Comparison of ENCODE assay signal across 11 cellular contexts in the genomic region with DNA sequence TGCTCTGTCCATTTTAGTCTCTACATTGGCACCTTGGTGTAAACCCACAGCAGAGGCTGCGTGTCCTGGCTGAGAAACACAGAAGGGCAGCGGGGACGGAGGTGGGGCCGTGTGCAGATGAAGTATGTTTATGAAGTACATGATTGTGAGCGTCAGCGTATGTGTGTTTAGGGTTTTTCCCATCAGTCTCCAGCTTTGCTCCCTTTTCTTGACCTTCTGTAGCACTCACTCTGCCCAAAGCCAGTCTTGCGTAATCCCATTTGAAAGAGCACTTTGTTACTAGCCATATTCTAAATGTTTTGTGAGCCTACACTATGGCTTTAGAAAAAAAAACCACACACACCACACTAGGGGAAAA.
DNase-seq lines count a peak whose midpoint lies in the region; FAIRE-seq and TF ChIP-seq lines count a peak whose summit lies in the region.
"Had no signal": no experiment of that assay in that cellular context is flagged by ENCODE, and none has a peak within 500 bp of the region (broad histone marks: within the 10 kb centered on the region; RNA-seq: fewer than 3 reads in every experiment).

No MANE protein-coding gene starts in this region.

- no peaks in the 10 kb centered on the region for H3K9me3 ChIP-seq in astrocyte (ENCODE audit: insufficient read depth, low read depth, low read length)
- peaks cover 0 to 4% (median 0%) of the 10 kb centered on the region in 4 donors for H3K9me3 ChIP-seq in stomach
- no peaks in the 10 kb centered on the region for H3K9me3 ChIP-seq in effector memory CD4-positive, alpha-beta T cell (ENCODE audit: control insufficient read depth, low read length)
- H3K9me3 ChIP-seq in CD4-positive, alpha-beta memory T cell (ENCODE audit: control insufficient read depth in 1 of 2, low read length in 2 of 2) = peaks cover 0 to 3% of the 10 kb centered on the region in 2 donors
- H3K9me3 ChIP-seq: tibial artery had no signal

- POLR2A ChIA-PET in CD4-positive, alpha-beta memory T cell (lab: Charles Lee; ENCODE audit: partially characterized antibody) = no interaction called here

- H3K9me3 Mint-ChIP-seq in astrocyte (ENCODE audit: unreplicated experiment) = peaks cover 8% of the 10 kb centered on the region
- H3K9me3 Mint-ChIP-seq in CD4-positive, alpha-beta memory T cell = peaks cover 3 to 38% (median 21%) of the 10 kb centered on the region in 8 donors

- peak overlapping the region; percentile 41 for H2AFZ ChIP-seq in astrocyte (ENCODE audit: low read depth, low read length)

- peaks cover 5% of the 10 kb centered on the region for H3K27me3 ChIP-seq in astrocyte (ENCODE audit: insufficient read depth, low read length)
- peaks cover 0 to 36% (median 15%) of the 10 kb centered on the region in 3 donors for H3K27me3 ChIP-seq in stomach
- H3K27me3 ChIP-seq in effector memory CD4-positive, alpha-beta T cell (replicated peaks; ENCODE audit: control insufficient read depth, insufficient read depth, low read length, poor library complexity, severe bottlenecking) = no peaks in the 10 kb centered on the region
- H3K27me3 ChIP-seq in CD4-positive, alpha-beta memory T cell (ENCODE audit: insufficient read depth, low read length) = no peaks in the 10 kb centered on the region

- H3K4me3 Mint-ChIP-seq in astrocyte (ENCODE audit: unreplicated experiment) = peak overlapping the region; percentile 88
- H3K4me3 Mint-ChIP-seq in CD4-positive, alpha-beta memory T cell = no peak overlapping the region
- H3K4me3 Mint-ChIP-seq: activated B cell treated with CpG ODN at 0.5 μM for 24 hours; activated naive CD8-positive, alpha-beta T cell treated with anti-CD3 and anti-CD28 coated beads for 36 hours had no signal

- CTCF ChIA-PET in CD4-positive, alpha-beta memory T cell (lab: Charles Lee; ENCODE audit: partially characterized antibody) = interaction anchor here (0.7 kb wide), 1 partner anchor 351 kb away, joined by 3 read pairs; no protein-coding TSS in a partner anchor

- no peak for TF ChIP-seq EP300 in stomach (IDR thresholded peaks at IDR 0.05)

- TF ChIP-seq CTCF in astrocyte (IDR thresholded peaks at IDR 0.05; ENCODE audit: insufficient read depth, low read depth, low read length) (no peak), stomach (IDR thresholded peaks at IDR 0.05) (no peak)

- no peaks in the 10 kb centered on the region for H3K36me3 ChIP-seq in astrocyte (ENCODE audit: insufficient read depth, low read length)
- H3K36me3 ChIP-seq in stomach = no peaks in the 10 kb centered on the region
- no peaks in the 10 kb centered on the region for H3K36me3 ChIP-seq in effector memory CD4-positive, alpha-beta T cell (ENCODE audit: control insufficient read depth, insufficient read depth, low read length)
- no peaks in the 10 kb centered on the region for H3K36me3 ChIP-seq in CD4-positive, alpha-beta memory T cell (ENCODE audit: insufficient read depth, low read length)
- H3K36me3 ChIP-seq: tibial artery had no signal

- H3K4me3 ChIP-seq in astrocyte (ENCODE audit: insufficient read depth, low read depth, low read length) (peak overlapping the region; percentile 51), iPS-11a (ENCODE audit: low read depth, low read length) (peak overlapping the region; percentile 61), stomach (peak overlapping the region; percentile 42 to 53 (median 48))
- no peak overlapping the region for H3K4me3 ChIP-seq in effector memory CD4-positive, alpha-beta T cell (ENCODE audit: insufficient read depth, low read depth, low read length, poor library complexity, severe bottlenecking)
- no peak overlapping the region for H3K4me3 ChIP-seq in CD4-positive, alpha-beta memory T cell (ENCODE audit: low read length in 2 of 2)
- H3K4me3 ChIP-seq: tibial artery had no signal

- peaks cover 4% of the 10 kb centered on the region for H3K4me1 Mint-ChIP-seq in astrocyte (ENCODE audit: low read depth, unreplicated experiment)
- no peaks in the 10 kb centered on the region for H3K4me1 Mint-ChIP-seq in CD4-positive, alpha-beta memory T cell
- H3K4me1 Mint-ChIP-seq: activated B cell treated with CpG ODN at 0.5 μM for 24 hours; activated naive CD8-positive, alpha-beta T cell treated with anti-CD3 and anti-CD28 coated beads for 36 hours had no signal

- intact Hi-C loops in stomach (cut with DNase I; ENCODE audit: low total_unique reads) = no loop called here
- intact Hi-C loops in CD4-positive, alpha-beta memory T cell (cut with micrococcal nuclease) = no loop called here

- H3K4me1 ChIP-seq in astrocyte (ENCODE audit: insufficient read depth, low read length) (no peaks in the 10 kb centered on the region), stomach (peaks cover 9 to 15% (median 12%) of the 10 kb centered on the region in 4 donors)
- no peaks in the 10 kb centered on the region for H3K4me1 ChIP-seq in effector memory CD4-positive, alpha-beta T cell (ENCODE audit: control insufficient read depth, insufficient read depth, low read length, poor library complexity, severe bottlenecking)
- H3K4me1 ChIP-seq in CD4-positive, alpha-beta memory T cell (ENCODE audit: insufficient read depth, low read length) = no peaks in the 10 kb centered on the region

- 6 to 20% (median 8%) methylated on average over 7 of the region's 7 CpGs for WGBS in stomach, 5 donors

- no peak overlapping the region for H3K27ac ChIP-seq in astrocyte (ENCODE audit: low read depth, low read length)
- no peak overlapping the region for H3K27ac ChIP-seq in stomach
- no peak overlapping the region for H3K27ac ChIP-seq in effector memory CD4-positive, alpha-beta T cell (ENCODE audit: insufficient read depth, low read length, poor library complexity, severe bottlenecking)
- H3K27ac ChIP-seq in CD4-positive, alpha-beta memory T cell (ENCODE audit: low read depth, low read length) = no peak overlapping the region
- H3K27ac ChIP-seq: tibial artery had no signal

- H3K4me2 ChIP-seq in astrocyte (ENCODE audit: low read length) = peak overlapping the region; percentile 81

- TF ChIP-seq POLR2A in stomach (IDR thresholded peaks at IDR 0.05) = no peak

- FAIRE-seq in astrocyte (lab: Jason Lieb, UNC) = no peak

- peak overlapping the region; percentile 44 for H3K27ac Mint-ChIP-seq in astrocyte (ENCODE audit: unreplicated experiment)
- no peak overlapping the region for H3K27ac Mint-ChIP-seq in CD4-positive, alpha-beta memory T cell
- H3K27ac Mint-ChIP-seq: activated B cell treated with CpG ODN at 0.5 μM for 24 hours; activated naive CD8-positive, alpha-beta T cell treated with anti-CD3 and anti-CD28 coated beads for 36 hours had no signal

- DNase-seq in HCEC 1CT = peak; percentile 58
- peak; percentile 1 for DNase-seq in astrocyte (ENCODE audit: low read depth)
- DNase-seq in stomach = no peak
- no peak for DNase-seq in effector memory CD4-positive, alpha-beta T cell
- no peak for DNase-seq in activated effector memory CD4-positive, alpha-beta T cell treated with anti-CD3 and anti-CD28 coated beads, Interleukin-2, amount 50 U/mL, for 16 hours
- DNase-seq in CD4-positive, alpha-beta memory T cell = no peak
- DNase-seq: activated B cell treated with CpG ODN at 0.5 μM for 24 hours; activated naive CD8-positive, alpha-beta T cell treated with anti-CD3 and anti-CD28 coated beads for 36 hours; NCI-H510A treated with DMSO at 0.1 percent for 48 hours; tibial artery had no signal

- no peak overlapping the region for H3K9ac ChIP-seq in astrocyte (ENCODE audit: low read length)

- no peaks in the 10 kb centered on the region for H3K36me3 Mint-ChIP-seq in astrocyte (ENCODE audit: low read depth, unreplicated experiment)
- H3K36me3 Mint-ChIP-seq in CD4-positive, alpha-beta memory T cell = no peaks in the 10 kb centered on the region

- H3K27me3 Mint-ChIP-seq in astrocyte (ENCODE audit: low read depth, unreplicated experiment) = peaks cover 12% of the 10 kb centered on the region
- H3K27me3 Mint-ChIP-seq in CD4-positive, alpha-beta memory T cell = no peaks in the 10 kb centered on the region

- no peaks in the 10 kb centered on the region for H3K79me2 ChIP-seq in astrocyte (ENCODE audit: insufficient read depth, low read length)

- no peaks in the 10 kb centered on the region for H4K20me1 ChIP-seq in astrocyte (ENCODE audit: insufficient read depth, low read length)

Comparison
In these comparisons a context has a peak if more than half of its experiments do, and no peak if none do; other contexts are left out.
1. DNase-seq: peak in HCEC 1CT (single experiment) and astrocyte (single experiment); none in stomach (single experiment), effector memory CD4-positive, alpha-beta T cell (0 of 3), activated effector memory CD4-positive, alpha-beta T cell treated with anti-CD3 and anti-CD28 coated beads, Interleukin-2, amount 50 U/mL, for 16 hours (single experiment) and CD4-positive, alpha-beta memory T cell (0 of 5).
2. H3K4me3 ChIP-seq: peak in astrocyte (single experiment), iPS-11a (single experiment) and stomach (4 of 4); none in effector memory CD4-positive, alpha-beta T cell (single experiment) and CD4-positive, alpha-beta memory T cell (0 of 2).